22 cellular contexts compared by ENCODE assay signal in genomic region chr9:111948958-111949357, GRCh38.
"Had no signal": no experiment of that assay in that cellular context is flagged by ENCODE, and none has a peak within 500 bp of the region (broad histone marks: within the 10 kb centered on the region; RNA-seq: fewer than 3 reads in every experiment).

No MANE protein-coding gene starts in this region.

- FAIRE-seq: islet of Langerhans, urothelium cell line had no signal

- H3K4me3 ChIP-seq: esophagus squamous epithelium, lower lobe of right lung, sigmoid colon, tibial nerve had no signal

- DNase-seq: activated CD4-positive, alpha-beta T cell treated with anti-CD3 and anti-CD28 coated beads, Interleukin-2, amount 10 ng/mL, durations not matched to agents 24 days and 14 days; activated CD8-positive, alpha-beta T cell treated with anti-CD3 and anti-CD28 coated beads for 36 hours; activated naive CD4-positive, alpha-beta T cell; activated naive CD8-positive, alpha-beta T cell treated with anti-CD3 and anti-CD28 coated beads, Interleukin-2, amount 10 ng/mL, durations not matched to agents 7 days and 5 days; activated T-cell treated with anti-CD3 and anti-CD28 coated beads, Interleukin-2, amount 50 U/mL, for 1 hour; amygdala; dermis blood vessel endothelial cell; effector memory CD8-positive, alpha-beta T cell; esophagus squamous epithelium; hippocampal formation; left colon; lower lobe of right lung; sigmoid colon; stimulated activated CD4-positive, alpha-beta T cell treated with anti-CD3 and anti-CD28 coated beads, Interleukin-12 subunit alpha, Interleukin-12 subunit beta, amount 100 ng/mL, for 4 hours; stimulated activated CD4-positive, alpha-beta T cell treated with anti-CD3 and anti-CD28 coated beads, Interleukin-1b, Interleukin-23, amount 100 ng/mL, for 48 hours had no signal

- H3K27me3 ChIP-seq: esophagus squamous epithelium, neutrophil, sigmoid colon, tibial nerve had no signal

- H3K36me3 ChIP-seq: esophagus squamous epithelium, lower lobe of right lung, neutrophil, sigmoid colon, tibial nerve had no signal

- H3K4me1 ChIP-seq: esophagus squamous epithelium, lower lobe of right lung, parathyroid adenoma, sigmoid colon, tibial nerve had no signal

- H3K79me2 ChIP-seq: parathyroid adenoma had no signal

- H3K9me3 ChIP-seq: esophagus squamous epithelium, lower lobe of right lung, neutrophil, sigmoid colon, tibial nerve had no signal

- H2AFZ ChIP-seq: parathyroid adenoma had no signal

- ATAC-seq: activated CD8-positive, alpha-beta T cell treated with anti-CD3 and anti-CD28 coated beads for 36 hours; activated T-helper 17 cell treated with anti-CD3 and anti-CD28 coated beads, Interleukin-2, amount 50 U/mL, for 72 hours; effector memory CD8-positive, alpha-beta T cell; left colon; lower lobe of right lung; natural killer cell treated with Interleukin-12 subunit alpha and Interleukin-12 subunit beta and Interleukin-15 and Interleukin-18, amount 100 ng/mL, for 72 hours had no signal

- H3K9ac ChIP-seq: parathyroid adenoma had no signal

- H3K27ac ChIP-seq: esophagus squamous epithelium, lower lobe of right lung, neutrophil, parathyroid adenoma, sigmoid colon, tibial nerve had no signal
